ENCODE assay signal across 6 cellular contexts in genomic region chr3:52178129-52178528, GRCh38. TPM values are rescaled to one million over a fixed set of nuclear protein-coding genes. Genes with fewer than 3 reads are reported as not detected.
"Had no signal": no experiment of that assay in that cellular context is flagged by ENCODE, and none has a peak within 500 bp of the region (broad histone marks: within the 10 kb centered on the region; RNA-seq: fewer than 3 reads in every experiment).

No MANE protein-coding gene starts in this region.

RNA-seq across cellular contexts. Expression of gene TLR9, which starts 47.3 kb away (rescaled TPM):
- total RNA-seq: dermis microvascular lymphatic vessel endothelial cell, esophagus squamous epithelium, kidney epithelial cell, pulmonary artery endothelial cell, stomach had no signal
- polyA plus RNA-seq: neural cell had no signal
